Comparison of ENCODE assay signal across 1 cellular context in the genomic region with DNA sequence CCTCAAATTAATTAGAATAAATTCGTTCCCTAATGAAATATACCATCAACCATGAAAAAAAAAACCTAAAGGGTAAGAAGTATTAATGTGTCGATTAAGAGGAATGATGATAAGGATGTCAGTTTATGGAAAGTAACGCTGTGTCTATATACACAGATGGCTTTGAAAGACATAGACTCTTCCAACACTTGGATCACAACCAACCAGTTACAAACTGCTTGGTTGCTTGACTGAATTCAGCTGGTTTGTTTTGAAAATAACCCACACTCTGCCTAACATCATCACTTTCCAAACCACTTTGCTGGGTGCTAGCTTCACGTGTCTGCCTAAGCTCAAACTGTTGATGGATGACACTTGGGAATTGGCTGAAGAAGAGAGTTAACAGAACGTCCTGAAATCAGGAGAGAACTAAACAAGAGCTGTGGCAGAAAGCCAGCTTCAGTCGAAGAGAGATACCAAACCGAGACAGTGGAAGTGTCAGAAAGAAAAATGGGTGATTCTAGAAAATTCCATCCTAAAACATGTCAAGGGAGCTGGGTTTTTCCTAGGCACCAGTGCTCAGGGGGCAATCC.
TF ChIP-seq lines count a peak whose summit lies in the region.

No MANE protein-coding gene starts in this region.

TF ChIP-seq in HepG2, 621 proteins besides CTCF, POLR2A, EP300 and RAD21 (continued from another document):
- TF ChIP-seq, protein P1, sequence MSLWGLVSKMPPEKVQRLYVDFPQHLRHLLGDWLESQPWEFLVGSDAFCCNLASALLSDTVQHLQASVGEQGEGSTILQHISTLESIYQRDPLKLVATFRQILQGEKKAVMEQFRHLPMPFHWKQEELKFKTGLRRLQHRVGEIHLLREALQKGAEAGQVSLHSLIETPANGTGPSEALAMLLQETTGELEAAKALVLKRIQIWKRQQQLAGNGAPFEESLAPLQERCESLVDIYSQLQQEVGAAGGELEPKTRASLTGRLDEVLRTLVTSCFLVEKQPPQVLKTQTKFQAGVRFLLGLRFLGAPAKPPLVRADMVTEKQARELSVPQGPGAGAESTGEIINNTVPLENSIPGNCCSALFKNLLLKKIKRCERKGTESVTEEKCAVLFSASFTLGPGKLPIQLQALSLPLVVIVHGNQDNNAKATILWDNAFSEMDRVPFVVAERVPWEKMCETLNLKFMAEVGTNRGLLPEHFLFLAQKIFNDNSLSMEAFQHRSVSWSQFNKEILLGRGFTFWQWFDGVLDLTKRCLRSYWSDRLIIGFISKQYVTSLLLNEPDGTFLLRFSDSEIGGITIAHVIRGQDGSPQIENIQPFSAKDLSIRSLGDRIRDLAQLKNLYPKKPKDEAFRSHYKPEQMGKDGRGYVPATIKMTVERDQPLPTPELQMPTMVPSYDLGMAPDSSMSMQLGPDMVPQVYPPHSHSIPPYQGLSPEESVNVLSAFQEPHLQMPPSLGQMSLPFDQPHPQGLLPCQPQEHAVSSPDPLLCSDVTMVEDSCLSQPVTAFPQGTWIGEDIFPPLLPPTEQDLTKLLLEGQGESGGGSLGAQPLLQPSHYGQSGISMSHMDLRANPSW (CRISPR knock-in tag; IDR thresholded peaks at IDR 0.05; ENCODE audit: borderline replicate concordance): no peak
- TF ChIP-seq JUN (CRISPR knock-in tag; IDR thresholded peaks at IDR 0.05) (no peak), REPIN1 (CRISPR knock-in tag; IDR thresholded peaks at IDR 0.05; ENCODE audit: borderline replicate concordance, low read depth) (no peak), ZNF782 (CRISPR knock-in tag; IDR thresholded peaks at IDR 0.05; ENCODE audit: borderline replicate concordance) (no peak), ZNF207 (IDR thresholded peaks at IDR 0.05; ENCODE audit: borderline replicate concordance) (no peak)
- TF ChIP-seq, protein P2, sequence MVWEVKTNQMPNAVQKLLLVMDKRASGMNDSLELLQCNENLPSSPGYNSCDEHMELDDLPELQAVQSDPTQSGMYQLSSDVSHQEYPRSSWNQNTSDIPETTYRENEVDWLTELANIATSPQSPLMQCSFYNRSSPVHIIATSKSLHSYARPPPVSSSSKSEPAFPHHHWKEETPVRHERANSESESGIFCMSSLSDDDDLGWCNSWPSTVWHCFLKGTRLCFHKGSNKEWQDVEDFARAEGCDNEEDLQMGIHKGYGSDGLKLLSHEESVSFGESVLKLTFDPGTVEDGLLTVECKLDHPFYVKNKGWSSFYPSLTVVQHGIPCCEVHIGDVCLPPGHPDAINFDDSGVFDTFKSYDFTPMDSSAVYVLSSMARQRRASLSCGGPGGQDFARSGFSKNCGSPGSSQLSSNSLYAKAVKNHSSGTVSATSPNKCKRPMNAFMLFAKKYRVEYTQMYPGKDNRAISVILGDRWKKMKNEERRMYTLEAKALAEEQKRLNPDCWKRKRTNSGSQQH (CRISPR knock-in tag; IDR thresholded peaks at IDR 0.05; ENCODE audit: low read depth): no peak
- TF ChIP-seq, protein P3, sequence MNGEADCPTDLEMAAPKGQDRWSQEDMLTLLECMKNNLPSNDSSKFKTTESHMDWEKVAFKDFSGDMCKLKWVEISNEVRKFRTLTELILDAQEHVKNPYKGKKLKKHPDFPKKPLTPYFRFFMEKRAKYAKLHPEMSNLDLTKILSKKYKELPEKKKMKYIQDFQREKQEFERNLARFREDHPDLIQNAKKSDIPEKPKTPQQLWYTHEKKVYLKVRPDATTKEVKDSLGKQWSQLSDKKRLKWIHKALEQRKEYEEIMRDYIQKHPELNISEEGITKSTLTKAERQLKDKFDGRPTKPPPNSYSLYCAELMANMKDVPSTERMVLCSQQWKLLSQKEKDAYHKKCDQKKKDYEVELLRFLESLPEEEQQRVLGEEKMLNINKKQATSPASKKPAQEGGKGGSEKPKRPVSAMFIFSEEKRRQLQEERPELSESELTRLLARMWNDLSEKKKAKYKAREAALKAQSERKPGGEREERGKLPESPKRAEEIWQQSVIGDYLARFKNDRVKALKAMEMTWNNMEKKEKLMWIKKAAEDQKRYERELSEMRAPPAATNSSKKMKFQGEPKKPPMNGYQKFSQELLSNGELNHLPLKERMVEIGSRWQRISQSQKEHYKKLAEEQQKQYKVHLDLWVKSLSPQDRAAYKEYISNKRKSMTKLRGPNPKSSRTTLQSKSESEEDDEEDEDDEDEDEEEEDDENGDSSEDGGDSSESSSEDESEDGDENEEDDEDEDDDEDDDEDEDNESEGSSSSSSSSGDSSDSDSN (CRISPR knock-in tag; IDR thresholded peaks at IDR 0.05): no peak
- TF ChIP-seq, protein P4, sequence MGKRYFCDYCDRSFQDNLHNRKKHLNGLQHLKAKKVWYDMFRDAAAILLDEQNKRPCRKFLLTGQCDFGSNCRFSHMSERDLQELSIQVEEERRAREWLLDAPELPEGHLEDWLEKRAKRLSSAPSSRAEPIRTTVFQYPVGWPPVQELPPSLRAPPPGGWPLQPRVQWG (CRISPR knock-in tag; IDR thresholded peaks at IDR 0.05; ENCODE audit: borderline replicate concordance, low read depth): no peak
- TF ChIP-seq, protein P5, sequence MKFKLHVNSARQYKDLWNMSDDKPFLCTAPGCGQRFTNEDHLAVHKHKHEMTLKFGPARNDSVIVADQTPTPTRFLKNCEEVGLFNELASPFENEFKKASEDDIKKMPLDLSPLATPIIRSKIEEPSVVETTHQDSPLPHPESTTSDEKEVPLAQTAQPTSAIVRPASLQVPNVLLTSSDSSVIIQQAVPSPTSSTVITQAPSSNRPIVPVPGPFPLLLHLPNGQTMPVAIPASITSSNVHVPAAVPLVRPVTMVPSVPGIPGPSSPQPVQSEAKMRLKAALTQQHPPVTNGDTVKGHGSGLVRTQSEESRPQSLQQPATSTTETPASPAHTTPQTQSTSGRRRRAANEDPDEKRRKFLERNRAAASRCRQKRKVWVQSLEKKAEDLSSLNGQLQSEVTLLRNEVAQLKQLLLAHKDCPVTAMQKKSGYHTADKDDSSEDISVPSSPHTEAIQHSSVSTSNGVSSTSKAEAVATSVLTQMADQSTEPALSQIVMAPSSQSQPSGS (CRISPR knock-in tag; IDR thresholded peaks at IDR 0.05): no peak
